Comparison of ENCODE assay signal across 8 cellular contexts in the genomic region with DNA sequence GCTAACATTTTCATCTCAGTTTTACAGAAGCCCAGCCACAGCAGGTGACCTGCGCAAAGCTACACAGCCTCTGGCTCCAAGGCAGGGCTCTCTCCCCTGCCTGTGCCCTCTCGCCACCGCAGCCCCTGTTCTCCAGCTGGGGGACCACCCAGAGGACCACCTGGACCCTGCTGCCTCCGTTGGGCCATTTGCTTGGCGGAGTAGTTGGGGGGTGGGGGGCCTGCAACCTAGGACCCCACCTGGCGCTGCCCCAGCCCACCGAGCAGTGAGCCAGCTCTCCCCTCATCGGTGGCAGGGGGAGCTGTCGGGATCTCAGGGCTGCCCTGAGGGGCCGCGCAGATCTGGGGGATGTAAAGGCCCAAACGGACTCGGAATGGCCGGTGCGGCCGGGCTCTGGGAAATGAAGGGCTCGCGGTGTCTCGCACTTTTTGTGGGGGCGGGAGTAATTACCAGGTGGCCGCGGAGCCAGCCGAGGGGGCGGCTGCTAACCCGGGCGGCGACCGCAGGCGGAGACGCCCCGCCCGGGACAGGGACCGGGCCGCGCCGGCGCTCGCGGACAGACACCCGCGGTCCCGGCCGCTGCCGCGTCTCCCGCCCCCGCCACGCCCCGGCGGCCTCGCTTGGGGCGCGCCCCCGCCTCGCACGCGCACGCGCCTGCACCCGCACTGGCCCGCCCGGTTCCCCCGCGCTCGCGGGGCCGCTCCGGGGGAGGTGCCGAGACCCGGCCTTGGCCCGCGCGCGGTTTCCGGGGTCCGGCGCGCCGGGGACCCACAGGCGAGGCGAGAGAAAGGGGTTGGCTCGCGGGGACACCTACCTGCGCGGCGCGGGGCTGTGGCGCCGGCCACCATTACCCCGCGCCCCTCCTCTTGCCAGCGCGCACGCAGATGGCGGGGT. TPM values are rescaled to one million over a fixed set of nuclear protein-coding genes. Genes with fewer than 3 reads are reported as not detected.
DNase-seq lines count a peak whose midpoint lies in the region; ATAC-seq and TF ChIP-seq lines count a peak whose summit lies in the region.

No MANE protein-coding gene starts in this region.

- peak in 2 of 4 donors; percentile 28 to 31 for TF ChIP-seq POLR2A in esophagus squamous epithelium (IDR thresholded peaks at IDR 0.05)

- peak overlapping the region; percentile 51 to 79 (median 64) for H3K4me3 ChIP-seq in esophagus squamous epithelium
- peak overlapping the region; percentile 74 for H3K4me3 ChIP-seq in neural cell (ENCODE audit: low read length)

- H3K79me2 ChIP-seq in neural cell (replicated peaks; ENCODE audit: insufficient read depth, low read length): no peaks in the 10 kb centered on the region

- H3K9me3 Mint-ChIP-seq in activated CD8-positive, alpha-beta memory T cell treated with anti-CD3 and anti-CD28 coated beads, Interleukin-2, amount 10 ng/mL, durations not matched to agents 7 days and 5 days (ENCODE audit: low read depth): no peaks in the 10 kb centered on the region

- TF ChIP-seq EP300 in neural cell (conservative IDR thresholded peaks at IDR 0.05; ENCODE audit: poor library complexity, severe bottlenecking): no peak

- peak; percentile 32 for ATAC-seq in activated CD8-positive, alpha-beta memory T cell treated with anti-CD3 and anti-CD28 coated beads, Interleukin-2, amount 10 ng/mL, durations not matched to agents 7 days and 5 days
- no peak for ATAC-seq in GM18498 (IDR thresholded peaks at IDR 0.05; ENCODE audit: unreplicated experiment)

- H3K9me3 ChIP-seq in esophagus squamous epithelium (no peaks in the 10 kb centered on the region), neural cell (ENCODE audit: low read length) (no peaks in the 10 kb centered on the region)

- peak overlapping the region; percentile 52 for H2AFZ ChIP-seq in neural cell (ENCODE audit: low read depth, low read length)

- peak; percentile 14 for TF ChIP-seq RAD21 in neural cell (conservative IDR thresholded peaks at IDR 0.05)

- peaks cover 30% of the 10 kb centered on the region for H3K36me3 Mint-ChIP-seq in activated CD8-positive, alpha-beta memory T cell treated with anti-CD3 and anti-CD28 coated beads, Interleukin-2, amount 10 ng/mL, durations not matched to agents 7 days and 5 days

- H3K36me3 ChIP-seq in esophagus squamous epithelium (no peaks in the 10 kb centered on the region), neural cell (ENCODE audit: insufficient read depth, low read length) (no peaks in the 10 kb centered on the region)

- CTCF ChIA-PET in activated CD8-positive, alpha-beta memory T cell treated with anti-CD3 and anti-CD28 coated beads, Interleukin-2, amount 10 ng/mL, durations not matched to agents 7 days and 5 days (lab: Charles Lee): interaction anchor here (1.0 to 2.3 kb wide), 8 partner anchors 10 to 97 kb away, joined by 3 to 21 read pairs (median 7); a partner anchor contains a TSS

- TF ChIP-seq CTCF in esophagus squamous epithelium (IDR thresholded peaks at IDR 0.05) (no peak), neural cell (IDR thresholded peaks at IDR 0.05; ENCODE audit: poor library complexity, severe bottlenecking) (peak; percentile 69)

- peak overlapping the region; percentile 100 for H3K27ac Mint-ChIP-seq in activated CD8-positive, alpha-beta memory T cell treated with anti-CD3 and anti-CD28 coated beads, Interleukin-2, amount 10 ng/mL, durations not matched to agents 7 days and 5 days

- peak overlapping the region; percentile 73 for H3K9ac ChIP-seq in neural cell (ENCODE audit: low read length)

- WGBS in esophagus squamous epithelium, 2 donors: 6% methylated on average over 11 of the region's 95 CpGs; no CpG with 5 or more reads in 1 of the 2 donors

- H3K27me3 ChIP-seq in esophagus squamous epithelium (no peaks in the 10 kb centered on the region), neural cell (ENCODE audit: insufficient read depth, low read depth, low read length) (peaks cover 4% of the 10 kb centered on the region)

- peak overlapping the region; percentile 51 for H3K4me2 ChIP-seq in neural cell (ENCODE audit: low read length)

- peak overlapping the region; percentile 74 to 85 (median 82) for H3K27ac ChIP-seq in esophagus squamous epithelium
- no peak overlapping the region for H3K27ac ChIP-seq in neural cell (ENCODE audit: low read length)

- H3K4me1 Mint-ChIP-seq in activated CD8-positive, alpha-beta memory T cell treated with anti-CD3 and anti-CD28 coated beads, Interleukin-2, amount 10 ng/mL, durations not matched to agents 7 days and 5 days: peaks cover 81% of the 10 kb centered on the region

- DNase-seq in EL (peak; percentile 29), HK-2 (ENCODE audit: unreplicated experiment) (peak; percentile 21), esophagus squamous epithelium (lab: John Stamatoyannopoulos, UW) (no peak), SKM-1 treated with dmso at 0.1 percent for 144 hours (lab: John Stamatoyannopoulos, UW; ENCODE audit: unreplicated experiment) (no peak), 8988T (no peak)
- DNase-seq in activated CD8-positive, alpha-beta memory T cell treated with anti-CD3 and anti-CD28 coated beads, Interleukin-2, amount 10 ng/mL, durations not matched to agents 7 days and 5 days: peak; percentile 57

- no peaks in the 10 kb centered on the region for H3K27me3 Mint-ChIP-seq in activated CD8-positive, alpha-beta memory T cell treated with anti-CD3 and anti-CD28 coated beads, Interleukin-2, amount 10 ng/mL, durations not matched to agents 7 days and 5 days

- no peaks in the 10 kb centered on the region for H3K9me2 ChIP-seq in neural cell (ENCODE audit: insufficient read depth, low read length)

- no peaks in the 10 kb centered on the region for H4K20me1 ChIP-seq in neural cell (ENCODE audit: insufficient read depth)

- H3F3A ChIP-seq in neural cell (ENCODE audit: insufficient read depth, low read length, poor library complexity, severe bottlenecking): no peaks in the 10 kb centered on the region

- peaks cover 35 to 76% (median 43%) of the 10 kb centered on the region in 3 donors for H3K4me1 ChIP-seq in esophagus squamous epithelium

- H3K4me3 Mint-ChIP-seq in activated CD8-positive, alpha-beta memory T cell treated with anti-CD3 and anti-CD28 coated beads, Interleukin-2, amount 10 ng/mL, durations not matched to agents 7 days and 5 days: peak overlapping the region; percentile 60

- intact Hi-C loops in esophagus squamous epithelium (cut with DNase I): no loop called here

TF ChIP-seq in neural cell, 6 proteins besides CTCF, POLR2A, EP300 and RAD21:
- TF ChIP-seq EZH2 (IDR thresholded peaks at IDR 0.05; ENCODE audit: borderline replicate concordance, insufficient read depth, low read length, poor library complexity, severe bottlenecking) (no peak), POLR2AphosphoS5 (IDR thresholded peaks at IDR 0.05) (no peak), MXI1 (conservative IDR thresholded peaks at IDR 0.05; ENCODE audit: poor library complexity, severe bottlenecking) (peak; percentile 15), SMC3 (conservative IDR thresholded peaks at IDR 0.05; ENCODE audit: poor library complexity) (no peak), TAF1 (IDR thresholded peaks at IDR 0.05; ENCODE audit: low read depth) (no peak)
- TF ChIP-seq, protein P1, sequence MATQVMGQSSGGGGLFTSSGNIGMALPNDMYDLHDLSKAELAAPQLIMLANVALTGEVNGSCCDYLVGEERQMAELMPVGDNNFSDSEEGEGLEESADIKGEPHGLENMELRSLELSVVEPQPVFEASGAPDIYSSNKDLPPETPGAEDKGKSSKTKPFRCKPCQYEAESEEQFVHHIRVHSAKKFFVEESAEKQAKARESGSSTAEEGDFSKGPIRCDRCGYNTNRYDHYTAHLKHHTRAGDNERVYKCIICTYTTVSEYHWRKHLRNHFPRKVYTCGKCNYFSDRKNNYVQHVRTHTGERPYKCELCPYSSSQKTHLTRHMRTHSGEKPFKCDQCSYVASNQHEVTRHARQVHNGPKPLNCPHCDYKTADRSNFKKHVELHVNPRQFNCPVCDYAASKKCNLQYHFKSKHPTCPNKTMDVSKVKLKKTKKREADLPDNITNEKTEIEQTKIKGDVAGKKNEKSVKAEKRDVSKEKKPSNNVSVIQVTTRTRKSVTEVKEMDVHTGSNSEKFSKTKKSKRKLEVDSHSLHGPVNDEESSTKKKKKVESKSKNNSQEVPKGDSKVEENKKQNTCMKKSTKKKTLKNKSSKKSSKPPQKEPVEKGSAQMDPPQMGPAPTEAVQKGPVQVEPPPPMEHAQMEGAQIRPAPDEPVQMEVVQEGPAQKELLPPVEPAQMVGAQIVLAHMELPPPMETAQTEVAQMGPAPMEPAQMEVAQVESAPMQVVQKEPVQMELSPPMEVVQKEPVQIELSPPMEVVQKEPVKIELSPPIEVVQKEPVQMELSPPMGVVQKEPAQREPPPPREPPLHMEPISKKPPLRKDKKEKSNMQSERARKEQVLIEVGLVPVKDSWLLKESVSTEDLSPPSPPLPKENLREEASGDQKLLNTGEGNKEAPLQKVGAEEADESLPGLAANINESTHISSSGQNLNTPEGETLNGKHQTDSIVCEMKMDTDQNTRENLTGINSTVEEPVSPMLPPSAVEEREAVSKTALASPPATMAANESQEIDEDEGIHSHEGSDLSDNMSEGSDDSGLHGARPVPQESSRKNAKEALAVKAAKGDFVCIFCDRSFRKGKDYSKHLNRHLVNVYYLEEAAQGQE (IDR thresholded peaks at IDR 0.05; ENCODE audit: borderline replicate concordance): no peak

RNA-seq across cellular contexts. Expression of a gene that starts 8.6 kb away (rescaled TPM):
- 10 to 100 TPM; 44.5 to 48.0 TPM for total RNA-seq in activated CD8-positive, alpha-beta memory T cell treated with anti-CD3 and anti-CD28 coated beads, Interleukin-2, amount 10 ng/mL, durations not matched to agents 7 days and 5 days
- total RNA-seq in esophagus squamous epithelium: 10 to 100 TPM in 2 of 4 donors, 1 to 10 TPM in 2; 4.0 to 17.5 (median 10.2) TPM
- 2.1 and 4.5 TPM in 2 replicates for polyA plus RNA-seq in neural cell
- 3.2 and 5.0 TPM in 2 replicates for polyA minus RNA-seq in neural cell

Comparison
In these comparisons a context has a peak if more than half of its experiments do, and no peak if none do; other contexts are left out.
1. DNase-seq: peak in EL (single experiment), HK-2 (single experiment) and activated CD8-positive, alpha-beta memory T cell treated with anti-CD3 and anti-CD28 coated beads, Interleukin-2, amount 10 ng/mL, durations not matched to agents 7 days and 5 days (single experiment); none in esophagus squamous epithelium (single experiment), SKM-1 treated with dmso at 0.1 percent for 144 hours (single experiment) and 8988T (single experiment).